Comparison of ENCODE assay signal across 10 cellular contexts in the genomic region with DNA sequence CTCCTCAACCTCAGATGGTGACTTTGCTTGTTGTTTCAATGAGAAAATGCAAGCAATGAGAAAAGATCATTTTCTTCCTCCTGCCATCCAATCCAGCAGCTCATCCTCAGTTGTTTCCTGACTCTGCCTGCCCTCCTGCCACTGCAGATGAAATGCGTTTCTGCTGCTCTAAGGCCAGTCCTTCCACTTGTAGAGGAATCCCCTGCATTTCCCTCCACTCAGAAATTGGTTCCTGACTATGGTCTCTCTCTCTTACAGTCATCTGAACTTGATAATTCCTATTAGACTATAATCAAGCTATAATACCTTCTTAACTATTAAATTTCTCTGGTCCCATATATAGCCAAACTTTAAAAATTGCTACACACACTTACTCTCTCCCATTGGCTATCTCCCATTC. TPM values are rescaled to one million over a fixed set of nuclear protein-coding genes. Genes with fewer than 3 reads are reported as not detected.
"Had no signal": no experiment of that assay in that cellular context is flagged by ENCODE, and none has a peak within 500 bp of the region (broad histone marks: within the 10 kb centered on the region; RNA-seq: fewer than 3 reads in every experiment).

No MANE protein-coding gene starts in this region.

- ATAC-seq: GM23338 had no signal

- H2AFZ ChIP-seq: GM23338 had no signal

- FAIRE-seq: H1, H54, HTR-8/SVneo had no signal

- H3K4me3 ChIP-seq: GM23338 had no signal

- H3K4me2 ChIP-seq: GM23338 had no signal

- DNase-seq: H9, HCEC 1CT, HFFc6, IMR-90, KBM-7 had no signal

RNA-seq across cellular contexts. Expression of gene ITGA8, which starts 14.4 kb away (rescaled TPM):
- total RNA-seq: GM23338, H1, H9, HFFc6, HT-29 had no signal
- polyA plus RNA-seq: GM23338, H1 had no signal
